12 cellular contexts compared by ENCODE assay signal in the genomic region with DNA sequence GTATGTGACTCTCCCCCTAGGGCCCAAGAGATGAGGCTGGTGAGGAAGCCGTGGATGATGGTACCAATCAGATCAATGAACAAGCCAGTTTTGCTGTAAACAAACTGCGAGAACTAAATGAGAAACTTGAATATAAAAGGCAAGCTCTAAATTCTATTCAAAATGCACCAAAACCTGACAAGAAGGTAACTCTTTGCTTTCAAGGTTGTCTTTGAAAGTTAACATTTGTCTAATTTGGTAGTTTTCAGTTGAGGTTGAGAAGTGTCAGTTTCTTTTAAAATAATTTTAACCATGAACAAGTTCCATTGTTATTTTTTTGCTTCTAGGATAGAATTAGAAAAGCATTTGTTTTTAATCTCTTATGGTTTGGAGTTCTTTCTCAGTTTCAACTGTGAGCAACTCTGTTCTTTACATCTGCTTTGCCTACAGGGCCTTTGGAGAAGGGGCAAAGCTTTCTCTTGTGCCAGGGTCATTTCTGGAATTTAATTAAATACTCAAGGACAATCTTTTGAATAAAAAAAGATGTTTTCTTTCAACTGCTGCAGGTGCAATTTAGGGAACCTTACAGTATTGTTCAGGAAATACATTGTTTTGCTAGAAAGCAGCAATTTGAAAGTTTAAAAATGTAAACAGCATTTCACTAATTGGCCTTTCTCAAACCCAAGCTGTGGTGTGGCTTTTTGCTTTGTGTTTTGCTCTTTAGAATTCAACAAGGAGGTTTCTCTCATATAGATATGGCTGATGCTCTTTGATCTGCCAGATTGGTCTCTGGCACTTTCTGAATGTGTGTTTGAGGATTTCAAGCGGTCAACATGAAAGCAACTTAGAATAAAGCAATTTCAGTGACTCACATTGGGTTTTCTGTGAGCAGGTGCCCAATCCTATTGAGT.
DNase-seq lines count a peak whose midpoint lies in the region; ATAC-seq and TF ChIP-seq lines count a peak whose summit lies in the region.
"Had no signal": no experiment of that assay in that cellular context is flagged by ENCODE, and none has a peak within 500 bp of the region (broad histone marks: within the 10 kb centered on the region; RNA-seq: fewer than 3 reads in every experiment).

No MANE protein-coding gene starts in this region.

- POLR2A ChIA-PET in activated B cell treated with CpG ODN at 0.5 μM for 24 hours (lab: Charles Lee): no interaction called here

- ATAC-seq in GM18870 (IDR thresholded peaks at IDR 0.05; ENCODE audit: unreplicated experiment) (peak; percentile 90), GM21447 (IDR thresholded peaks at IDR 0.05; ENCODE audit: unreplicated experiment) (peak; percentile 79), HG03060 (IDR thresholded peaks at IDR 0.05; ENCODE audit: low read depth, unreplicated experiment) (peak; percentile 70), activated B cell treated with CpG ODN at 0.5 μM for 24 hours (ENCODE audit: low read depth) (no peak)
- ATAC-seq: HCT116, PC-3 had no signal

- H3K36me3 Mint-ChIP-seq in activated B cell treated with CpG ODN at 0.5 μM for 24 hours (ENCODE audit: low read depth): peaks cover 74% of the 10 kb centered on the region
- peaks cover 15% of the 10 kb centered on the region for H3K36me3 Mint-ChIP-seq in T-helper 2 cell treated with Interferon-gamma antibody and Interleukin-4, amounts not matched to agents 5 μg/mL and 100 μg/mL, for 36 hours (ENCODE audit: low read depth)

- H3K4me3 Mint-ChIP-seq in activated B cell treated with CpG ODN at 0.5 μM for 24 hours: no peak overlapping the region
- H3K4me3 Mint-ChIP-seq in T-helper 2 cell treated with Interferon-gamma antibody and Interleukin-4, amounts not matched to agents 5 μg/mL and 100 μg/mL, for 36 hours: no peak overlapping the region

- CTCF ChIA-PET in activated B cell treated with CpG ODN at 0.5 μM for 24 hours (lab: Charles Lee): no interaction called here

- H3K27me3 Mint-ChIP-seq in activated B cell treated with CpG ODN at 0.5 μM for 24 hours: no peaks in the 10 kb centered on the region
- H3K27me3 Mint-ChIP-seq in T-helper 2 cell treated with Interferon-gamma antibody and Interleukin-4, amounts not matched to agents 5 μg/mL and 100 μg/mL, for 36 hours (ENCODE audit: low read depth): no peaks in the 10 kb centered on the region

- peaks cover 23% of the 10 kb centered on the region for H3K4me1 Mint-ChIP-seq in activated B cell treated with CpG ODN at 0.5 μM for 24 hours
- H3K4me1 Mint-ChIP-seq in T-helper 2 cell treated with Interferon-gamma antibody and Interleukin-4, amounts not matched to agents 5 μg/mL and 100 μg/mL, for 36 hours (ENCODE audit: low read depth): peaks cover 9% of the 10 kb centered on the region

- DNase-seq in activated B cell treated with CpG ODN at 0.5 μM for 24 hours: no peak
- no peak for DNase-seq in T-helper 2 cell treated with Interferon-gamma antibody and Interleukin-4, amounts not matched to agents 5 μg/mL and 100 μg/mL, for 36 hours (ENCODE audit: low spot score)
- no peak for DNase-seq in SKM-1 treated with dmso at 0.1 percent for 144 hours (lab: John Stamatoyannopoulos, UW; ENCODE audit: unreplicated experiment)
- no peak for DNase-seq in MV-4-11 (lab: John Stamatoyannopoulos, UW)
- DNase-seq: activated effector memory CD4-positive, alpha-beta T cell treated with anti-CD3 and anti-CD28 coated beads, Interleukin-2, amount 50 U/mL, for 16 hours; cortex of kidney; NCI-H1092; PC-3 had no signal

- no peak for TF ChIP-seq CTCF in activated B cell treated with CpG ODN at 0.5 μM for 24 hours (IDR thresholded peaks at IDR 0.05)

- peak overlapping the region; percentile 13 for H3K27ac Mint-ChIP-seq in activated B cell treated with CpG ODN at 0.5 μM for 24 hours
- H3K27ac Mint-ChIP-seq in T-helper 2 cell treated with Interferon-gamma antibody and Interleukin-4, amounts not matched to agents 5 μg/mL and 100 μg/mL, for 36 hours: no peak overlapping the region

- H3K9me3 Mint-ChIP-seq in activated B cell treated with CpG ODN at 0.5 μM for 24 hours: no peaks in the 10 kb centered on the region
- no peaks in the 10 kb centered on the region for H3K9me3 Mint-ChIP-seq in T-helper 2 cell treated with Interferon-gamma antibody and Interleukin-4, amounts not matched to agents 5 μg/mL and 100 μg/mL, for 36 hours

- intact Hi-C loops in activated B cell treated with CpG ODN at 0.5 μM for 24 hours (cut with micrococcal nuclease): no loop called here
